ENCODE assay signal across 1 cellular context in genomic region chr21:46038871-46039397, GRCh38.
TF ChIP-seq lines count a peak whose summit lies in the region.

No MANE protein-coding gene starts in this region.

TF ChIP-seq in K562, 482 proteins besides CTCF, POLR2A, EP300 and RAD21:
- peak; percentile 92 for TF ChIP-seq EGR1 (conservative IDR thresholded peaks at IDR 0.05)
- TF ChIP-seq, protein P1, sequence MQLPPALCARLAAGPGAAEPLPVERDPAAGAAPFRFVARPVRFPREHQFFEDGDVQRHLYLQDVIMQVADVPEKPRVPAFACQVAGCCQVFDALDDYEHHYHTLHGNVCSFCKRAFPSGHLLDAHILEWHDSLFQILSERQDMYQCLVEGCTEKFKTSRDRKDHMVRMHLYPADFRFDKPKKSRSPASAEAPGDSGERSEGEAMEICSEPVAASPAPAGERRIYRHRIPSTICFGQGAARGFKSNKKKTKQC (CRISPR knock-in tag; IDR thresholded peaks at IDR 0.05), result 0 out of 2 replicates have a peak, but pooled peaks have one; percentile 5
- TF ChIP-seq, protein P2, sequence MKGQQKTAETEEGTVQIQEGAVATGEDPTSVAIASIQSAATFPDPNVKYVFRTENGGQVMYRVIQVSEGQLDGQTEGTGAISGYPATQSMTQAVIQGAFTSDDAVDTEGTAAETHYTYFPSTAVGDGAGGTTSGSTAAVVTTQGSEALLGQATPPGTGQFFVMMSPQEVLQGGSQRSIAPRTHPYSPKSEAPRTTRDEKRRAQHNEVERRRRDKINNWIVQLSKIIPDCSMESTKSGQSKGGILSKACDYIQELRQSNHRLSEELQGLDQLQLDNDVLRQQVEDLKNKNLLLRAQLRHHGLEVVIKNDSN (CRISPR knock-in tag; IDR thresholded peaks at IDR 0.05), result no peak
